In the genomic region with DNA sequence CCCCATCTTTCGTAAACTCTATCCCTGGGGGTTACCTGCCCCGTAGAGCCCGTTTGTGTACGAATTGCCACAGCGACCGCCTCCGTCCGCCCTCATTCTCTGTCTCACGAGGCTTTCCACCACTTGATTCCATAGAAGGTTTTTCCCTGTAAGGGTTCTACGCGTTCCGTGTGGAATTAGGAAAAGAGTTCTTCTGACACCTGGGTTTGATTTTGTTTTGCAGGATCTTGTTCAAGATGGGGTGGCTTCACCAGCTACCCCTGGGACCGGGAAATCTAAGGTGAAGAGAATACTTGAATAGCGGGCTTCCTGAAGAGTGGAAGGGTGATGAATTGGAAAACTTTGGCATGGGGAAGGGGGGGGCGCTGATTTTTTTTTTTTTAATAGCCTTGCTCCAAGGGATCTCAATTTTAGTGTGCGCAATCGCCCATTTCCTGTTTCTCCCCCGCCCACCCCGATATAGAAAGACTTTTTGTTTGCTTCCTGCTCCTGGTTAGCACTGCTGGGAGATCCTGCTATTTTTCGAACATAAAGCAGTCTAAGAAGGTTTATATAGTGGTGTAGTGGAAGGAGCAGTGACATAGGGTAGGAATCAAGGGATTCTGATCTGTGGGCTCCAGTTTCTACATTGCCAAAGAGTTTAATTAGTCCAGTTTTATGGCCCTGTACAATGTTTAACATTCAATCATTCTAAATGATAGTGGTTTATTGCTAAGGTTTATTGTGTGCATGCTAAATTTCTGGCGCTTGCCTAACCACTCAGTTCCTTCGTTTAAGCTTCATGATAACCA, we compare ENCODE assay signal across 8 cellular contexts. TPM values are rescaled to one million over a fixed set of nuclear protein-coding genes. Genes with fewer than 3 reads are reported as not detected.
DNase-seq lines count a peak whose midpoint lies in the region; ATAC-seq and TF ChIP-seq lines count a peak whose summit lies in the region.

No MANE protein-coding gene starts in this region.

- H3K36me3 Mint-ChIP-seq in activated T-helper 2 cell treated with anti-CD3 and anti-CD28 coated beads, Interferon-gamma antibody, Interleukin-2, Interleukin-4, amounts not matched to agents 10 μg/mL and 5 μg/mL and 100 μg/mL, durations not matched to agents 14 hours and 24 hours and 36 hours (ENCODE audit: low read depth): peaks cover 36% of the 10 kb centered on the region
- peaks cover 22% of the 10 kb centered on the region for H3K36me3 Mint-ChIP-seq in osteocyte (ENCODE audit: unreplicated experiment)

- H3K4me1 ChIP-seq in A673 (ENCODE audit: insufficient read depth, low read length, poor library complexity, severe bottlenecking): no peaks in the 10 kb centered on the region

- POLR2A ChIA-PET in A673 (lab: Charles Lee; ENCODE audit: low non-redundant PET): no interaction called here

- H3K27ac Mint-ChIP-seq in activated T-helper 2 cell treated with anti-CD3 and anti-CD28 coated beads, Interferon-gamma antibody, Interleukin-2, Interleukin-4, amounts not matched to agents 10 μg/mL and 5 μg/mL and 100 μg/mL, durations not matched to agents 14 hours and 24 hours and 36 hours: peak overlapping the region; percentile 95
- peak overlapping the region; percentile 99 for H3K27ac Mint-ChIP-seq in osteocyte (ENCODE audit: unreplicated experiment)

- no peaks in the 10 kb centered on the region for H3K27me3 ChIP-seq in A673 (replicated peaks; ENCODE audit: insufficient read depth, low read depth, low read length, poor library complexity)

- DNase-seq in A673 (ENCODE audit: low spot score) (peak; percentile 26), GM13977 (ENCODE audit: low spot score) (peak; percentile 20), NCI-H69 (lab: John Stamatoyannopoulos, UW) (peak; percentile 40), germinal center (ENCODE audit: low spot score) (peak; percentile 36), osteocyte (ENCODE audit: extremely low spot score, unreplicated experiment) (no peak), OCI-M2 (lab: John Stamatoyannopoulos, UW; ENCODE audit: unreplicated experiment) (no peak)
- DNase-seq in activated T-helper 2 cell treated with anti-CD3 and anti-CD28 coated beads, Interferon-gamma antibody, Interleukin-2, Interleukin-4, amounts not matched to agents 10 μg/mL and 5 μg/mL and 100 μg/mL, durations not matched to agents 14 hours and 24 hours and 36 hours (ENCODE audit: low spot score): peak; percentile 14

- H3K4me3 Mint-ChIP-seq in activated T-helper 2 cell treated with anti-CD3 and anti-CD28 coated beads, Interferon-gamma antibody, Interleukin-2, Interleukin-4, amounts not matched to agents 10 μg/mL and 5 μg/mL and 100 μg/mL, durations not matched to agents 14 hours and 24 hours and 36 hours (ENCODE audit: low read depth): peak overlapping the region; percentile 93
- peak overlapping the region; percentile 91 for H3K4me3 Mint-ChIP-seq in osteocyte (ENCODE audit: unreplicated experiment)

- peaks cover 39% of the 10 kb centered on the region for H3K4me1 Mint-ChIP-seq in activated T-helper 2 cell treated with anti-CD3 and anti-CD28 coated beads, Interferon-gamma antibody, Interleukin-2, Interleukin-4, amounts not matched to agents 10 μg/mL and 5 μg/mL and 100 μg/mL, durations not matched to agents 14 hours and 24 hours and 36 hours (ENCODE audit: low read depth)
- H3K4me1 Mint-ChIP-seq in osteocyte (ENCODE audit: unreplicated experiment): peaks cover 20% of the 10 kb centered on the region

- ATAC-seq in HG02938 (IDR thresholded peaks at IDR 0.05; ENCODE audit: unreplicated experiment): peak; percentile 33

- H3K4me3 ChIP-seq in A673 (ENCODE audit: low read depth, low read length, poor library complexity, severe bottlenecking): peak overlapping the region; percentile 63

- H3K36me3 ChIP-seq in A673 (ENCODE audit: insufficient read depth, low read length, poor library complexity, severe bottlenecking): peaks cover 16% of the 10 kb centered on the region

- TF ChIP-seq CTCF in A673 (conservative IDR thresholded peaks at IDR 0.05; ENCODE audit: low read depth, low read length) (no peak), GM13977 (IDR thresholded peaks at IDR 0.05; ENCODE audit: extremely low read depth, insufficient read depth, missing control alignments) (no peak), osteocyte (IDR thresholded peaks at IDR 0.05) (no peak)

- H3K9me3 Mint-ChIP-seq in activated T-helper 2 cell treated with anti-CD3 and anti-CD28 coated beads, Interferon-gamma antibody, Interleukin-2, Interleukin-4, amounts not matched to agents 10 μg/mL and 5 μg/mL and 100 μg/mL, durations not matched to agents 14 hours and 24 hours and 36 hours: no peaks in the 10 kb centered on the region
- no peaks in the 10 kb centered on the region for H3K9me3 Mint-ChIP-seq in osteocyte (ENCODE audit: unreplicated experiment)

- CTCF ChIA-PET in A673 (lab: Charles Lee): interaction anchor here (0.6 kb wide), 1 partner anchor 137 kb away, joined by 3 read pairs; no protein-coding TSS in a partner anchor

- no peaks in the 10 kb centered on the region for H3K27me3 Mint-ChIP-seq in activated T-helper 2 cell treated with anti-CD3 and anti-CD28 coated beads, Interferon-gamma antibody, Interleukin-2, Interleukin-4, amounts not matched to agents 10 μg/mL and 5 μg/mL and 100 μg/mL, durations not matched to agents 14 hours and 24 hours and 36 hours (ENCODE audit: low read depth)
- no peaks in the 10 kb centered on the region for H3K27me3 Mint-ChIP-seq in osteocyte (ENCODE audit: unreplicated experiment)

- intact Hi-C loops in A673 (cut with micrococcal nuclease; ENCODE audit: unreplicated experiment): no loop called here
- intact Hi-C loops in activated T-helper 2 cell treated with anti-CD3 and anti-CD28 coated beads, Interferon-gamma antibody, Interleukin-2, Interleukin-4, amounts not matched to agents 10 μg/mL and 5 μg/mL and 100 μg/mL, durations not matched to agents 14 hours and 24 hours and 36 hours (cut with micrococcal nuclease): loop anchor here (1.0 to 2.0 kb wide), 4 partner anchors 85 to 337 kb away; a partner anchor contains a TSS

- H3K27ac ChIP-seq in A673 (ENCODE audit: low read depth, low read length, poor library complexity, severe bottlenecking): peak overlapping the region; percentile 75

- H3K9me3 ChIP-seq in A673 (ENCODE audit: low read depth, low read length, poor library complexity, severe bottlenecking): no peaks in the 10 kb centered on the region

- in situ Hi-C loops in GM13977 (cut with MboI; ENCODE audit: low pct_unique_long_range_greater_than_20kb, low sequenced_read_pairs, unreplicated experiment): loop anchor here (25.0 kb wide), 1 partner anchor 138 kb away; no protein-coding TSS in a partner anchor

- TSS peak; percentile 72 for BruUV-seq in A673 (replicated peaks; lab: Mats Ljungman, UMichigan)

RNA-seq across cellular contexts. Expression of a gene that starts 0.6 kb away (rescaled TPM):
- total RNA-seq in A673 (2021) (25.4 and 27.2 TPM in 2 replicates), osteocyte (33.9 and 34.3 TPM in 2 replicates)
- total RNA-seq in activated T-helper 2 cell treated with anti-CD3 and anti-CD28 coated beads, Interferon-gamma antibody, Interleukin-2, Interleukin-4, amounts not matched to agents 10 μg/mL and 5 μg/mL and 100 μg/mL, durations not matched to agents 14 hours and 24 hours and 36 hours: 38.8 and 42.7 TPM in 2 replicates

Comparison
In these comparisons a context has a peak if more than half of its experiments do, and no peak if none do; other contexts are left out.
1. DNase-seq: peak in A673 (single experiment), GM13977 (single experiment), NCI-H69 (single experiment), activated T-helper 2 cell treated with anti-CD3 and anti-CD28 coated beads, Interferon-gamma antibody, Interleukin-2, Interleukin-4, amounts not matched to agents 10 μg/mL and 5 μg/mL and 100 μg/mL, durations not matched to agents 14 hours and 24 hours and 36 hours (single experiment) and germinal center (single experiment); none in osteocyte (single experiment) and OCI-M2 (single experiment).